ENCODE assay signal across 15 cellular contexts in genomic region chr3:128546646-128547045, GRCh38. TPM values are rescaled to one million over a fixed set of nuclear protein-coding genes. Genes with fewer than 3 reads are reported as not detected.
"Had no signal": no experiment of that assay in that cellular context is flagged by ENCODE, and none has a peak within 500 bp of the region (broad histone marks: within the 10 kb centered on the region; RNA-seq: fewer than 3 reads in every experiment).

No MANE protein-coding gene starts in this region.

- ATAC-seq: naive thymus-derived CD8-positive, alpha-beta T cell had no signal

- H2AFZ ChIP-seq: hepatocyte had no signal

- H3K4me1 ChIP-seq: adrenal gland, suprapubic skin had no signal

- H3K27me3 ChIP-seq: adrenal gland, cardiac muscle cell, hepatocyte, upper lobe of left lung had no signal

- DNase-seq: activated CD4-positive, alpha-beta T cell treated with anti-CD3 and anti-CD28 coated beads, Interleukin-2, amount 50 U/mL, for 48 hours; activated effector memory CD4-positive, alpha-beta T cell treated with anti-CD3 and anti-CD28 coated beads, Interleukin-2, amount 50 U/mL, for 16 hours; activated T-cell treated with anti-CD3 and anti-CD28 coated beads, Interleukin-2, amount 50 U/mL, for 48 hours; adrenal gland; left ventricle myocardium inferior; naive thymus-derived CD8-positive, alpha-beta T cell; right cardiac atrium; small intestine; T-helper 9 cell; upper lobe of left lung; WERI-Rb-1 had no signal

- H3K4me3 ChIP-seq: adrenal gland, cardiac muscle cell, hepatocyte, left ventricle myocardium inferior, suprapubic skin, upper lobe of left lung had no signal

- H3K9me3 ChIP-seq: adrenal gland, suprapubic skin had no signal

- H3K36me3 ChIP-seq: adrenal gland, cardiac muscle cell, left ventricle myocardium inferior, suprapubic skin, upper lobe of left lung, WERI-Rb-1 had no signal

- H3K4me2 ChIP-seq: hepatocyte had no signal

- H3K79me2 ChIP-seq: hepatocyte had no signal

- H3K27ac ChIP-seq: adrenal gland, cardiac muscle cell, hepatocyte, left ventricle myocardium inferior, suprapubic skin, WERI-Rb-1 had no signal

RNA-seq across cellular contexts. Expression of gene GATA2, which starts 53.6 kb away (rescaled TPM):
- total RNA-seq: naive thymus-derived CD8-positive, alpha-beta T cell had no signal
- polyA plus RNA-seq: keratinocyte; naive thymus-derived CD8-positive, alpha-beta T cell had no signal
